In the genomic region with DNA sequence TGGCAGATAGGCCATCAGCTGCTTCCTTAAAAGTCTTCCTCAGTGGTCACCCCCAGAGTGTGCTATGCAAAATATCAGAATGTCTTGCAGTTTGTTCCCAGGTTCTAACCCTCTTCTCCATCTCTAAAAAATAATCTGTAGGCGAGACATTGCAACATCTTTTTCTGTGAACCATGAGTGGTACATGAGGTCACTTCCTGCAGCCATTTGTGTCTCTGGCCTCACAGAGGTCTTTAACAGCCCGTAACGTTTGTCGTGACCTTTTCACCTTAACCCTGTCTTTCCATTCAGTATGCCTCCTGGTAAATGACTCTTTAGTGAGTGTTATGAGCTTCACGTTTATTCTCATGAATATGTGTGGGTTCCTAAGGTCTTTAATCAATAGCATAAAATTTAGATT, we compare ENCODE assay signal across 8 cellular contexts.
DNase-seq lines count a peak whose midpoint lies in the region; ATAC-seq and TF ChIP-seq lines count a peak whose summit lies in the region.

No MANE protein-coding gene starts in this region.

- peak; percentile 85 for DNase-seq in HT1080 (ENCODE audit: low read depth)
- DNase-seq in activated T-cell treated with anti-CD3 and anti-CD28 coated beads, Interleukin-2, amount 50 U/mL, for 24 hours: no peak
- DNase-seq in heart left ventricle: peak in 2 of 5 donors; percentile 51 to 52
- DNase-seq in stimulated activated effector memory CD8-positive, alpha-beta T cell treated with anti-CD3 and anti-CD28 coated beads, Interleukin-12 subunit alpha, Interleukin-12 subunit beta, amount 100 ng/mL, for 72 hours (ENCODE audit: low spot score in 2 of 2): peak in 1 of 2 donors; percentile 57
- no peak for DNase-seq in NCI-H2029 treated with DMSO at 0.1 percent for 48 hours (lab: John Stamatoyannopoulos, UW)
- DNase-seq in T1000 (lab: John Stamatoyannopoulos, UW): no peak

- H3K27me3 Mint-ChIP-seq in activated T-cell treated with anti-CD3 and anti-CD28 coated beads, Interleukin-2, amount 50 U/mL, for 24 hours: no peaks in the 10 kb centered on the region

- H3K4me1 Mint-ChIP-seq in activated T-cell treated with anti-CD3 and anti-CD28 coated beads, Interleukin-2, amount 50 U/mL, for 24 hours (ENCODE audit: low read depth): peaks cover 63% of the 10 kb centered on the region
- peaks cover 45% of the 10 kb centered on the region for H3K4me1 Mint-ChIP-seq in stimulated activated effector memory CD8-positive, alpha-beta T cell treated with anti-CD3 and anti-CD28 coated beads, Interleukin-12 subunit alpha, Interleukin-12 subunit beta, amount 100 ng/mL, for 72 hours

- 3 to 14% (median 8%) methylated on average over 5 of the region's 5 CpGs for WGBS in heart left ventricle, 4 donors

- peak overlapping the region; percentile 96 for H3K27ac Mint-ChIP-seq in activated T-cell treated with anti-CD3 and anti-CD28 coated beads, Interleukin-2, amount 50 U/mL, for 24 hours
- H3K27ac Mint-ChIP-seq in stimulated activated effector memory CD8-positive, alpha-beta T cell treated with anti-CD3 and anti-CD28 coated beads, Interleukin-12 subunit alpha, Interleukin-12 subunit beta, amount 100 ng/mL, for 72 hours: peak overlapping the region; percentile 92

- no peaks in the 10 kb centered on the region for H3K27me3 ChIP-seq in BLaER1 treated with 17β-estradiol and CSF1 and Interleukin-3, amounts not matched to agents 10 nM and 100 nM
- no peaks in the 10 kb centered on the region for H3K27me3 ChIP-seq in heart left ventricle

- H3K4me1 ChIP-seq in BLaER1 treated with 17β-estradiol and CSF1 and Interleukin-3, amounts not matched to agents 10 nM and 100 nM: peaks cover 0 to 63% (median 37%) of the 10 kb centered on the region in 10 experiments; a peak in 18 of 20 replicates
- H3K4me1 ChIP-seq in heart left ventricle: peaks cover 2 to 78% (median 42%) of the 10 kb centered on the region in 12 donors

- no peak for TF ChIP-seq CTCF in heart left ventricle (IDR thresholded peaks at IDR 0.05)

- H3K4me3 ChIP-seq in BLaER1 treated with 17β-estradiol and CSF1 and Interleukin-3, amounts not matched to agents 10 nM and 100 nM: 0 out of 20 replicates have a peak overlapping the region, but pooled peaks of 1 of the 10 experiments have one; percentile 1
- H3K4me3 ChIP-seq in heart left ventricle: no peak overlapping the region

- peak overlapping the region in 10 of 11 experiments; percentile 22 to 85 (median 67); a peak in 19 of 22 replicates for H3K4me2 ChIP-seq in BLaER1 treated with 17β-estradiol and CSF1 and Interleukin-3, amounts not matched to agents 10 nM and 100 nM

- peaks cover 61 to 99% (median 90%) of the 10 kb centered on the region in 11 experiments for H3K36me3 ChIP-seq in BLaER1 treated with 17β-estradiol and CSF1 and Interleukin-3, amounts not matched to agents 10 nM and 100 nM
- H3K36me3 ChIP-seq in heart left ventricle: peaks cover 0 to 78% (median 51%) of the 10 kb centered on the region in 9 donors

- peak overlapping the region; percentile 45 for H3K4me3 Mint-ChIP-seq in activated T-cell treated with anti-CD3 and anti-CD28 coated beads, Interleukin-2, amount 50 U/mL, for 24 hours
- H3K4me3 Mint-ChIP-seq in stimulated activated effector memory CD8-positive, alpha-beta T cell treated with anti-CD3 and anti-CD28 coated beads, Interleukin-12 subunit alpha, Interleukin-12 subunit beta, amount 100 ng/mL, for 72 hours: peak overlapping the region; percentile 49

- peaks cover 3% of the 10 kb centered on the region for H3K9me3 Mint-ChIP-seq in activated T-cell treated with anti-CD3 and anti-CD28 coated beads, Interleukin-2, amount 50 U/mL, for 24 hours
- no peaks in the 10 kb centered on the region for H3K9me3 Mint-ChIP-seq in stimulated activated effector memory CD8-positive, alpha-beta T cell treated with anti-CD3 and anti-CD28 coated beads, Interleukin-12 subunit alpha, Interleukin-12 subunit beta, amount 100 ng/mL, for 72 hours

- no peak for TF ChIP-seq POLR2A in heart left ventricle (IDR thresholded peaks at IDR 0.05)

- ATAC-seq in heart left ventricle (peak; percentile 56 to 89 (median 82)), HG03025 (IDR thresholded peaks at IDR 0.05; ENCODE audit: low FRiP score, unreplicated experiment) (no peak)
- ATAC-seq in stimulated activated effector memory CD8-positive, alpha-beta T cell treated with anti-CD3 and anti-CD28 coated beads, Interleukin-12 subunit alpha, Interleukin-12 subunit beta, amount 100 ng/mL, for 72 hours: peak; percentile 74

- intact Hi-C loops in heart left ventricle (cut with DNase I): no loop called here

- H3K9ac ChIP-seq in BLaER1 treated with 17β-estradiol and CSF1 and Interleukin-3, amounts not matched to agents 10 nM and 100 nM: peak overlapping the region in 7 of 11 experiments; percentile 2 to 54 (median 29); a peak in 7 of 22 replicates

- H3K9me3 ChIP-seq in BLaER1 treated with 17β-estradiol and CSF1 and Interleukin-3, amounts not matched to agents 10 nM and 100 nM (replicated peaks in 1 of 11): no peaks in the 10 kb centered on the region
- no peaks in the 10 kb centered on the region for H3K9me3 ChIP-seq in heart left ventricle

- H4K20me1 ChIP-seq in BLaER1 treated with 17β-estradiol and CSF1 and Interleukin-3, amounts not matched to agents 10 nM and 100 nM: peaks cover 0 to 100% (median 19%) of the 10 kb centered on the region in 11 experiments; a peak in 12 of 22 replicates

- peak overlapping the region in 10 of 11 experiments; percentile 24 to 72 (median 52); a peak in 19 of 22 replicates for H3K27ac ChIP-seq in BLaER1 treated with 17β-estradiol and CSF1 and Interleukin-3, amounts not matched to agents 10 nM and 100 nM
- peak overlapping the region; percentile 33 to 86 (median 66) for H3K27ac ChIP-seq in heart left ventricle

- peaks cover 67% of the 10 kb centered on the region for H3K36me3 Mint-ChIP-seq in activated T-cell treated with anti-CD3 and anti-CD28 coated beads, Interleukin-2, amount 50 U/mL, for 24 hours (ENCODE audit: low read depth)
- H3K36me3 Mint-ChIP-seq in stimulated activated effector memory CD8-positive, alpha-beta T cell treated with anti-CD3 and anti-CD28 coated beads, Interleukin-12 subunit alpha, Interleukin-12 subunit beta, amount 100 ng/mL, for 72 hours: peaks cover 80% of the 10 kb centered on the region
